ENCODE assay signal across 22 cellular contexts in genomic region chrX:77561372-77561771, GRCh38.
"Had no signal": no experiment of that assay in that cellular context is flagged by ENCODE, and none has a peak within 500 bp of the region (broad histone marks: within the 10 kb centered on the region; RNA-seq: fewer than 3 reads in every experiment).

No MANE protein-coding gene starts in this region.

- H3K4me3 ChIP-seq: dorsolateral prefrontal cortex, hepatocyte, psoas muscle, spleen, tibial artery, upper lobe of left lung, uterus had no signal

- H3K36me3 ChIP-seq: uterus had no signal

- H3K4me2 ChIP-seq: hepatocyte had no signal

- H3K9me3 ChIP-seq: psoas muscle, upper lobe of left lung, uterus had no signal

- H3K4me3 Mint-ChIP-seq: naive thymus-derived CD4-positive, alpha-beta T cell; nephron progenitor cell; stimulated activated memory B cell treated with anti-CD40 and anti-IgM and Interleukin-4, amounts not matched to agents 10 μg/mL and 1 μg/mL and 100 μg/mL, for 72 hours; stimulated activated naive CD8-positive, alpha-beta T cell treated with anti-CD3 and anti-CD28 coated beads, Interleukin-15, Interleukin-2, amounts not matched to agents 100 ng/mL and 50 ng/mL, for 24 hours had no signal

- H3K79me2 ChIP-seq: hepatocyte had no signal

- ATAC-seq: left lobe of liver; naive thymus-derived CD4-positive, alpha-beta T cell; psoas muscle; sciatic nerve; stimulated activated memory B cell treated with anti-CD40 and anti-IgM and Interleukin-4, amounts not matched to agents 10 μg/mL and 1 μg/mL and 100 μg/mL, for 72 hours had no signal

- DNase-seq: dorsolateral prefrontal cortex; effector CD8-positive, alpha-beta T cell; foreskin melanocyte; head of caudate nucleus; kidney glomerular epithelial cell; mammary epithelial cell; naive thymus-derived CD4-positive, alpha-beta T cell; nephron progenitor cell; psoas muscle; retina; spleen; stimulated activated CD4-positive, alpha-beta T cell treated with anti-CD3 and anti-CD28 coated beads, Interleukin-15, amount 100 ng/mL, for 24 hours; stimulated activated CD4-positive, alpha-beta T cell treated with anti-CD3 and anti-CD28 coated beads, Interleukin-1b, Interleukin-23, amount 100 ng/mL, for 48 hours; stimulated activated CD4-positive, alpha-beta T cell treated with anti-CD3 and anti-CD28 coated beads, Interleukin-4, amount 100 ng/mL, for 24 hours; tibial artery; upper lobe of left lung; uterus had no signal

- H3K27ac ChIP-seq: dorsolateral prefrontal cortex, hepatocyte, psoas muscle, spleen, tibial artery, upper lobe of left lung, uterus had no signal

- H3K9me3 Mint-ChIP-seq: stimulated activated memory B cell treated with anti-CD40 and anti-IgM and Interleukin-4, amounts not matched to agents 10 μg/mL and 1 μg/mL and 100 μg/mL, for 72 hours; stimulated activated naive CD8-positive, alpha-beta T cell treated with anti-CD3 and anti-CD28 coated beads, Interleukin-15, Interleukin-2, amounts not matched to agents 100 ng/mL and 50 ng/mL, for 24 hours had no signal

- H3K27me3 Mint-ChIP-seq: naive thymus-derived CD4-positive, alpha-beta T cell; stimulated activated memory B cell treated with anti-CD40 and anti-IgM and Interleukin-4, amounts not matched to agents 10 μg/mL and 1 μg/mL and 100 μg/mL, for 72 hours; stimulated activated naive CD8-positive, alpha-beta T cell treated with anti-CD3 and anti-CD28 coated beads, Interleukin-15, Interleukin-2, amounts not matched to agents 100 ng/mL and 50 ng/mL, for 24 hours had no signal

- H2AFZ ChIP-seq: hepatocyte had no signal

- H3K27me3 ChIP-seq: hepatocyte, spleen, tibial artery, upper lobe of left lung, uterus had no signal

- H3K27ac Mint-ChIP-seq: naive thymus-derived CD4-positive, alpha-beta T cell; nephron progenitor cell; stimulated activated memory B cell treated with anti-CD40 and anti-IgM and Interleukin-4, amounts not matched to agents 10 μg/mL and 1 μg/mL and 100 μg/mL, for 72 hours; stimulated activated naive CD8-positive, alpha-beta T cell treated with anti-CD3 and anti-CD28 coated beads, Interleukin-15, Interleukin-2, amounts not matched to agents 100 ng/mL and 50 ng/mL, for 24 hours had no signal

- H3K4me1 ChIP-seq: psoas muscle, spleen, tibial artery, upper lobe of left lung, uterus had no signal

- H3K4me1 Mint-ChIP-seq: nephron progenitor cell; stimulated activated memory B cell treated with anti-CD40 and anti-IgM and Interleukin-4, amounts not matched to agents 10 μg/mL and 1 μg/mL and 100 μg/mL, for 72 hours had no signal
